Comparison of ENCODE assay signal across 25 cellular contexts in genomic region chr2:122417114-122417513, GRCh38.
"Had no signal": no experiment of that assay in that cellular context is flagged by ENCODE, and none has a peak within 500 bp of the region (broad histone marks: within the 10 kb centered on the region; RNA-seq: fewer than 3 reads in every experiment).

No MANE protein-coding gene starts in this region.

- H3K36me3 ChIP-seq: neural progenitor cell, ovary, right lobe of liver, sigmoid colon, stomach, thoracic aorta, thyroid gland, tibial nerve, upper lobe of left lung, vagina had no signal

- H3K27ac ChIP-seq: neural progenitor cell, ovary, parathyroid adenoma, psoas muscle, right lobe of liver, sigmoid colon, stomach, thoracic aorta, thyroid gland, tibial nerve, upper lobe of left lung, vagina had no signal

- H3K4me3 ChIP-seq: neural progenitor cell, ovary, psoas muscle, right lobe of liver, sigmoid colon, stomach, thoracic aorta, thyroid gland, tibial nerve, upper lobe of left lung, vagina had no signal

- H3K27me3 ChIP-seq: neural progenitor cell, ovary, right lobe of liver, sigmoid colon, stomach, thyroid gland, tibial nerve, upper lobe of left lung, vagina had no signal

- H3K4me1 ChIP-seq: neural progenitor cell, psoas muscle, right lobe of liver, sigmoid colon, stomach, thyroid gland, tibial nerve, upper lobe of left lung, vagina had no signal

- H3K9me3 ChIP-seq: ovary, psoas muscle, right lobe of liver, sigmoid colon, stomach, thoracic aorta, thyroid gland, tibial nerve, upper lobe of left lung, vagina had no signal

- ATAC-seq: naive thymus-derived CD4-positive, alpha-beta T cell; natural killer cell; psoas muscle; right lobe of liver; stimulated activated effector memory CD8-positive, alpha-beta T cell treated with anti-CD3 and anti-CD28 coated beads, Interleukin-12 subunit alpha, Interleukin-12 subunit beta, amount 100 ng/mL, for 72 hours; stimulated activated naive B cell treated with anti-CD40 and anti-IgM and Interleukin-4, amounts not matched to agents 10 μg/mL and 1 μg/mL and 100 μg/mL, for 72 hours had no signal

- DNase-seq: naive thymus-derived CD4-positive, alpha-beta T cell; natural killer cell; occipital lobe; ovary; posterior cingulate gyrus; psoas muscle; right lobe of liver; sigmoid colon; small intestine; stimulated activated CD4-positive, alpha-beta T cell treated with anti-CD3 and anti-CD28 coated beads, Interleukin-15, amount 100 ng/mL, for 24 hours; stimulated activated CD4-positive, alpha-beta T cell treated with anti-CD3 and anti-CD28 coated beads, Interleukin-2, amount 100 ng/mL, for 24 hours; stimulated activated CD4-positive, alpha-beta T cell treated with anti-CD3 and anti-CD28 coated beads, Interleukin-2, amount 100 ng/mL, for 48 hours; stimulated activated CD4-positive, alpha-beta T cell treated with anti-CD3 and anti-CD28 coated beads, Interleukin-4, amount 100 ng/mL, for 24 hours; stimulated activated naive B cell treated with anti-CD40 and anti-IgM and Interleukin-4, amounts not matched to agents 10 μg/mL and 1 μg/mL and 100 μg/mL, for 72 hours; stimulated activated naive CD4-positive, alpha-beta T cell treated with Interleukin-2 at 50 U/mL for 16 hours; stomach; thyroid gland; trophoblast cell; upper lobe of left lung had no signal
